ENCODE assay signal across 23 cellular contexts in the genomic region with DNA sequence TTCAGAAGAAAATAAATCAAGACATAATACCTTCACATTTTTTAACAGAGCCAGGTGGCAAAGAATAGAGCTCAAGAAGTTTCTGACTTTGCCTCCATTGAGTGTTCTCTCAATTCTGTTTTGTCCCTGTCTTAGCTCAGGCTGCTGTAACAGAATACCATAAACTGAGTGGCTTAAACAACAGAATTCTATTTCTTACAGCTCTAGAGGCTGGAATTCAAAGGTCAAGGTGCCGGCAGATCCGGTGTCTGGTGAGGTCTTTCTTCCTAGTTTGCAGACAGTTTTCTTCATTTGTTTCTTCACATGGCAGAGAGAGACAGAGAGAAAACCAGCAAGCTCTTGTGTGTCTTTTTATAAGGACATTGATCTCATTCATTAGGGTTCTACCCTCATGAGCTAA. TPM values are rescaled to one million over a fixed set of nuclear protein-coding genes. Genes with fewer than 3 reads are reported as not detected.
DNase-seq lines count a peak whose midpoint lies in the region; ATAC-seq and TF ChIP-seq lines count a peak whose summit lies in the region.
"Had no signal": no experiment of that assay in that cellular context is flagged by ENCODE, and none has a peak within 500 bp of the region (broad histone marks: within the 10 kb centered on the region; RNA-seq: fewer than 3 reads in every experiment).

No MANE protein-coding gene starts in this region.

- H3K27ac Mint-ChIP-seq in stimulated activated naive B cell treated with anti-CD40 and anti-IgM and Interleukin-4, amounts not matched to agents 10 μg/mL and 1 μg/mL and 100 μg/mL, for 72 hours, result no peak overlapping the region
- H3K27ac Mint-ChIP-seq in activated CD4-positive, alpha-beta T cell treated with anti-CD3 and anti-CD28 coated beads, Interleukin-2, amount 10 ng/mL, durations not matched to agents 24 days and 14 days, result no peak overlapping the region
- H3K27ac Mint-ChIP-seq: CD14-positive monocyte; CD4-positive, alpha-beta T cell; CD8-positive, alpha-beta memory T cell had no signal

- ATAC-seq in stimulated activated naive B cell treated with anti-CD40 and anti-IgM and Interleukin-4, amounts not matched to agents 10 μg/mL and 1 μg/mL and 100 μg/mL, for 72 hours (replicated peaks), result no peak
- no peak for ATAC-seq in lower lobe of right lung
- ATAC-seq: GM12878 had no signal

- H3K36me3 ChIP-seq in lower lobe of right lung, result no peaks in the 10 kb centered on the region
- H3K36me3 ChIP-seq: BE2C; BLaER1 treated with 17β-estradiol and CSF1 and Interleukin-3, amounts not matched to agents 10 nM and 100 nM had no signal

- H3K9me3 Mint-ChIP-seq in stimulated activated naive B cell treated with anti-CD40 and anti-IgM and Interleukin-4, amounts not matched to agents 10 μg/mL and 1 μg/mL and 100 μg/mL, for 72 hours, result peaks cover 0 to under 1% of the 10 kb centered on the region in 2 donors
- no peaks in the 10 kb centered on the region for H3K9me3 Mint-ChIP-seq in activated CD4-positive, alpha-beta T cell treated with anti-CD3 and anti-CD28 coated beads, Interleukin-2, amount 10 ng/mL, durations not matched to agents 24 days and 14 days
- H3K9me3 Mint-ChIP-seq: CD4-positive, alpha-beta T cell had no signal

- H3K4me1 Mint-ChIP-seq in stimulated activated naive B cell treated with anti-CD40 and anti-IgM and Interleukin-4, amounts not matched to agents 10 μg/mL and 1 μg/mL and 100 μg/mL, for 72 hours, result no peaks in the 10 kb centered on the region
- H3K4me1 Mint-ChIP-seq in activated CD4-positive, alpha-beta T cell treated with anti-CD3 and anti-CD28 coated beads, Interleukin-2, amount 10 ng/mL, durations not matched to agents 24 days and 14 days, result no peaks in the 10 kb centered on the region
- H3K4me1 Mint-ChIP-seq: CD14-positive monocyte; CD8-positive, alpha-beta memory T cell had no signal

- H3K4me1 ChIP-seq in lower lobe of right lung, result no peaks in the 10 kb centered on the region
- H3K4me1 ChIP-seq: BE2C; BLaER1 treated with 17β-estradiol and CSF1 and Interleukin-3, amounts not matched to agents 10 nM and 100 nM had no signal

- H3K36me3 Mint-ChIP-seq in stimulated activated naive B cell treated with anti-CD40 and anti-IgM and Interleukin-4, amounts not matched to agents 10 μg/mL and 1 μg/mL and 100 μg/mL, for 72 hours, result peaks cover 0 to under 1% of the 10 kb centered on the region in 2 donors
- H3K36me3 Mint-ChIP-seq in activated CD4-positive, alpha-beta T cell treated with anti-CD3 and anti-CD28 coated beads, Interleukin-2, amount 10 ng/mL, durations not matched to agents 24 days and 14 days (ENCODE audit: low read depth), result no peaks in the 10 kb centered on the region
- H3K36me3 Mint-ChIP-seq: CD14-positive monocyte had no signal

- TF ChIP-seq CTCF in fibroblast of villous mesenchyme (IDR thresholded peaks at IDR 0.05; ENCODE audit: insufficient read depth, low read depth, low read length) (no peak), lower lobe of right lung (IDR thresholded peaks at IDR 0.05) (no peak)

- H3K27me3 ChIP-seq in lower lobe of right lung (ENCODE audit: low read depth), result no peaks in the 10 kb centered on the region
- H3K27me3 ChIP-seq: BE2C; BLaER1 treated with 17β-estradiol and CSF1 and Interleukin-3, amounts not matched to agents 10 nM and 100 nM had no signal

- DNase-seq in NCI-H82 treated with DMSO at 0.1 percent for 48 hours (lab: John Stamatoyannopoulos, UW; ENCODE audit: unreplicated experiment), result peak; percentile 23
- DNase-seq in NCI-H82 (lab: John Stamatoyannopoulos, UW), result no peak
- peak; percentile 12 for DNase-seq in fibroblast of villous mesenchyme (ENCODE audit: low read depth)
- DNase-seq in left kidney (ENCODE audit: low read depth, low spot score), result peak; percentile 87
- DNase-seq in stimulated activated naive B cell treated with anti-CD40 and anti-IgM and Interleukin-4, amounts not matched to agents 10 μg/mL and 1 μg/mL and 100 μg/mL, for 72 hours, result no peak
- DNase-seq in lower lobe of right lung, result no peak
- DNase-seq in activated CD4-positive, alpha-beta T cell treated with anti-CD3 and anti-CD28 coated beads, Interleukin-2, amount 10 ng/mL, durations not matched to agents 24 days and 14 days, result no peak
- DNase-seq in islet precursor cell, result no peak
- DNase-seq: ACHN; AML-193; BE2C; CD4-positive, alpha-beta T cell; CD8-positive, alpha-beta memory T cell; DMS 273 treated with DMSO at 0.1 percent for 48 hours; DMS79; EL; GDM1; H7; HCEC 1CT had no signal

- no peaks in the 10 kb centered on the region for H3K27me3 Mint-ChIP-seq in stimulated activated naive B cell treated with anti-CD40 and anti-IgM and Interleukin-4, amounts not matched to agents 10 μg/mL and 1 μg/mL and 100 μg/mL, for 72 hours
- peaks cover 37% of the 10 kb centered on the region for H3K27me3 Mint-ChIP-seq in activated CD4-positive, alpha-beta T cell treated with anti-CD3 and anti-CD28 coated beads, Interleukin-2, amount 10 ng/mL, durations not matched to agents 24 days and 14 days
- H3K27me3 Mint-ChIP-seq: CD4-positive, alpha-beta T cell had no signal

- intact Hi-C loops in lower lobe of right lung (cut with DNase I), result no loop called here
- intact Hi-C loops in activated CD4-positive, alpha-beta T cell treated with anti-CD3 and anti-CD28 coated beads, Interleukin-2, amount 10 ng/mL, durations not matched to agents 24 days and 14 days (cut with micrococcal nuclease), result no loop called here

- H3K4me3 Mint-ChIP-seq in stimulated activated naive B cell treated with anti-CD40 and anti-IgM and Interleukin-4, amounts not matched to agents 10 μg/mL and 1 μg/mL and 100 μg/mL, for 72 hours, result no peak overlapping the region
- no peak overlapping the region for H3K4me3 Mint-ChIP-seq in activated CD4-positive, alpha-beta T cell treated with anti-CD3 and anti-CD28 coated beads, Interleukin-2, amount 10 ng/mL, durations not matched to agents 24 days and 14 days
- H3K4me3 Mint-ChIP-seq: CD14-positive monocyte; CD4-positive, alpha-beta T cell; CD8-positive, alpha-beta memory T cell had no signal

- no peak overlapping the region for H3K27ac ChIP-seq in lower lobe of right lung
- H3K27ac ChIP-seq: 22Rv1; BLaER1 treated with 17β-estradiol and CSF1 and Interleukin-3, amounts not matched to agents 10 nM and 100 nM had no signal

- H3K4me3 ChIP-seq in fibroblast of villous mesenchyme (ENCODE audit: low read depth, low read length), result no peak overlapping the region
- no peak overlapping the region for H3K4me3 ChIP-seq in lower lobe of right lung
- H3K4me3 ChIP-seq: BLaER1 treated with 17β-estradiol and CSF1 and Interleukin-3, amounts not matched to agents 10 nM and 100 nM; GM12878 had no signal

- H3K9me3 ChIP-seq in lower lobe of right lung, result no peaks in the 10 kb centered on the region
- H3K9me3 ChIP-seq: BE2C had no signal

RNA-seq across cellular contexts. Expression of a gene that starts 25.6 kb away (rescaled TPM):
- 2.6 and 4.7 TPM in 2 replicates for total RNA-seq in fibroblast of villous mesenchyme
- 2.3 TPM for total RNA-seq in lower lobe of right lung
- total RNA-seq in activated CD4-positive, alpha-beta T cell treated with anti-CD3 and anti-CD28 coated beads, Interleukin-2, amount 10 ng/mL, durations not matched to agents 24 days and 14 days, result 0.70 and 1.6 TPM in 2 replicates

RNA-seq across cellular contexts. Expression of a gene that starts 25.8 kb away (rescaled TPM):
- total RNA-seq in fibroblast of villous mesenchyme (45.7 and 50.1 TPM in 2 replicates), lower lobe of right lung (24.9 TPM)
- 44.9 and 48.6 TPM in 2 replicates for total RNA-seq in activated CD4-positive, alpha-beta T cell treated with anti-CD3 and anti-CD28 coated beads, Interleukin-2, amount 10 ng/mL, durations not matched to agents 24 days and 14 days

Comparison
In these comparisons a context has a peak if more than half of its experiments do, and no peak if none do; other contexts are left out.
1. DNase-seq: peak in NCI-H82 treated with DMSO at 0.1 percent for 48 hours (single experiment), fibroblast of villous mesenchyme (single experiment) and left kidney (single experiment); none in NCI-H82 (single experiment), stimulated activated naive B cell treated with anti-CD40 and anti-IgM and Interleukin-4, amounts not matched to agents 10 μg/mL and 1 μg/mL and 100 μg/mL, for 72 hours (single experiment), lower lobe of right lung (single experiment), activated CD4-positive, alpha-beta T cell treated with anti-CD3 and anti-CD28 coated beads, Interleukin-2, amount 10 ng/mL, durations not matched to agents 24 days and 14 days (single experiment) and islet precursor cell (single experiment).